In genomic region chr17:44218344-44219125, GRCh38 we compare ENCODE assay signal across 8 cellular contexts. TPM values are rescaled to one million over a fixed set of nuclear protein-coding genes. Genes with fewer than 3 reads are reported as not detected.
A peak's percentile ranks its signal among the peaks of the same experiment; 100 is the strongest.
DNase-seq lines count a peak whose midpoint lies in the region; ATAC-seq and TF ChIP-seq lines count a peak whose summit lies in the region.

No MANE protein-coding gene starts in this region.

- CTCF ChIA-PET in A673 (lab: Charles Lee): interaction anchor here (0.6 to 1.0 kb wide), 2 partner anchors 9 to 15 kb away, joined by 4 to 5 read pairs; no protein-coding TSS in a partner anchor

- H3K9me3 Mint-ChIP-seq in chondrocyte (ENCODE audit: low read depth): no peaks in the 10 kb centered on the region

- peak overlapping the region; percentile 70 for H3K4me3 Mint-ChIP-seq in chondrocyte (ENCODE audit: unreplicated experiment)

- no peaks in the 10 kb centered on the region for H3K27me3 ChIP-seq in A673 (replicated peaks; ENCODE audit: insufficient read depth, low read depth, low read length, poor library complexity)
- no peaks in the 10 kb centered on the region for H3K27me3 ChIP-seq in layer of hippocampus (ENCODE audit: control insufficient read depth, insufficient read depth, low read length)

- H3K27ac ChIP-seq in A673 (ENCODE audit: low read depth, low read length, poor library complexity, severe bottlenecking) (peak overlapping the region; percentile 93), layer of hippocampus (ENCODE audit: low read depth, low read length) (peak overlapping the region; percentile 97)

- peak; percentile 50 for TF ChIP-seq CTCF in A673 (conservative IDR thresholded peaks at IDR 0.05; ENCODE audit: low read depth, low read length)
- peak; percentile 79 for TF ChIP-seq CTCF in chondrocyte (IDR thresholded peaks at IDR 0.05)

- POLR2A ChIA-PET in A673 (lab: Charles Lee; ENCODE audit: low non-redundant PET): interaction anchor here (0.6 kb wide), 3 partner anchors 11 to 136 kb away, joined by 3 to 10 read pairs (median 4); no protein-coding TSS in a partner anchor

- H3K36me3 Mint-ChIP-seq in chondrocyte (ENCODE audit: low read depth): peaks cover 22% of the 10 kb centered on the region

- BruUV-seq in A673 (replicated peaks; lab: Mats Ljungman, UMichigan): no TSS peak

- peak; percentile 36 for ATAC-seq in GM18867 (IDR thresholded peaks at IDR 0.05; ENCODE audit: unreplicated experiment)
- ATAC-seq in HG03175 (IDR thresholded peaks at IDR 0.05; ENCODE audit: unreplicated experiment): peak; percentile 35

- peaks cover 9% of the 10 kb centered on the region for H3K4me1 ChIP-seq in A673 (ENCODE audit: insufficient read depth, low read length, poor library complexity, severe bottlenecking)

- H3K4me1 Mint-ChIP-seq in chondrocyte (ENCODE audit: low read depth): peaks cover 36% of the 10 kb centered on the region

- peak; percentile 88 for DNase-seq in A673 (ENCODE audit: low spot score)
- DNase-seq in NCI-H345 treated with DMSO at 0.1 percent for 48 hours (lab: John Stamatoyannopoulos, UW; ENCODE audit: unreplicated experiment): peak; percentile 59
- DNase-seq in activated CD4-positive, alpha-beta T cell treated with anti-CD3 and anti-CD28 coated beads for 1 hour: peak; percentile 83
- no peak for DNase-seq in chondrocyte (ENCODE audit: low spot score)
- DNase-seq in stimulated activated CD4-positive, alpha-beta T cell treated with anti-CD3 and anti-CD28 coated beads, Interleukin-1b, Interleukin-23, amount 100 ng/mL, for 1 hour (ENCODE audit: low read depth in 2 of 2): peak; percentile 78 to 82

- no peaks in the 10 kb centered on the region for H3K27me3 Mint-ChIP-seq in chondrocyte (ENCODE audit: low read depth)

- H3K27ac Mint-ChIP-seq in chondrocyte (ENCODE audit: unreplicated experiment): no peak overlapping the region

- intact Hi-C loops in A673 (cut with micrococcal nuclease; ENCODE audit: unreplicated experiment): no loop called here

- H3K36me3 ChIP-seq in A673 (ENCODE audit: insufficient read depth, low read length, poor library complexity, severe bottlenecking): peaks cover 30% of the 10 kb centered on the region

- peak overlapping the region; percentile 72 for H3K4me3 ChIP-seq in A673 (ENCODE audit: low read depth, low read length, poor library complexity, severe bottlenecking)

- H3K9me3 ChIP-seq in A673 (ENCODE audit: low read depth, low read length, poor library complexity, severe bottlenecking): no peaks in the 10 kb centered on the region

RNA-seq across cellular contexts. Expression of gene UBTF, which starts 0.9 kb away (rescaled TPM):
- total RNA-seq in A673 (2021): 101 and 114 TPM in 2 replicates
- total RNA-seq in chondrocyte: 62.1 to 108 TPM (median 62.9 TPM) in 3 replicates

RNA-seq across cellular contexts. Expression of gene ATXN7L3, which starts 18.9 kb away (rescaled TPM):
- 36.9 and 44.5 TPM in 2 replicates for total RNA-seq in A673 (2021)
- 79.7 to 100 TPM (median 93.4 TPM) in 3 replicates for total RNA-seq in chondrocyte

RNA-seq across cellular contexts. Expression of gene TMUB2, which starts 31.8 kb away (rescaled TPM):
- total RNA-seq in A673 (2021) (13.0 and 13.3 TPM in 2 replicates), chondrocyte (34.8 to 37.3 TPM (median 35.9 TPM) in 3 replicates)

RNA-seq across cellular contexts. Expression of gene ASB16, which starts 48.0 kb away (rescaled TPM):
- total RNA-seq in A673 (2021) (0.17 TPM in 1 of 2 replicates, not detected in the other), chondrocyte (not detected in 3 replicates)

RNA-seq across cellular contexts. Expression of gene SLC4A1, which starts 49.4 kb away (rescaled TPM):
- total RNA-seq in A673 (2021) (not detected in 2 replicates), chondrocyte (not detected in 3 replicates)
